15 cellular contexts compared by ENCODE assay signal in genomic region chr15:94749848-94750617, GRCh38.
DNase-seq lines count a peak whose midpoint lies in the region; ATAC-seq lines count a peak whose summit lies in the region.
"Had no signal": no experiment of that assay in that cellular context is flagged by ENCODE, and none has a peak within 500 bp of the region (broad histone marks: within the 10 kb centered on the region; RNA-seq: fewer than 3 reads in every experiment).

No MANE protein-coding gene starts in this region.

- no peak overlapping the region for H4K91ac ChIP-seq in neuronal stem cell (ENCODE audit: low read depth, low read length, poor library complexity)

- peak overlapping the region; percentile 0 for H3K27ac ChIP-seq in angular gyrus (ENCODE audit: low read depth, low read length)
- no peak overlapping the region for H3K27ac ChIP-seq in neuronal stem cell (replicated peaks; ENCODE audit: low read length)
- H3K27ac ChIP-seq: BLaER1, VCaP had no signal

- no peaks in the 10 kb centered on the region for H3K36me3 ChIP-seq in neuronal stem cell (replicated peaks in 1 of 2; ENCODE audit: control insufficient read depth in 2 of 2, insufficient read depth in 2 of 2, low read length in 2 of 2)
- H3K36me3 ChIP-seq: BLaER1 had no signal

- H3K9me3 ChIP-seq in neuronal stem cell (replicated peaks in 1 of 2; ENCODE audit: control insufficient read depth in 2 of 2, insufficient read depth in 1 of 2, low read depth in 1 of 2, low read length in 2 of 2) = no peaks in the 10 kb centered on the region

- no peaks in the 10 kb centered on the region for H3K27me3 ChIP-seq in neuronal stem cell (ENCODE audit: control insufficient read depth in 3 of 3, insufficient read depth in 3 of 3, low read depth in 1 of 3, low read length in 3 of 3)
- H3K27me3 ChIP-seq: BLaER1 had no signal

- no peak for DNase-seq in neuronal stem cell (ENCODE audit: low spot score)
- no peak for DNase-seq in C1 segment of cervical spinal cord (lab: John Stamatoyannopoulos, UW)
- no peak for DNase-seq in SW480 (ENCODE audit: low spot score)
- no peak for DNase-seq in activated CD8-positive, alpha-beta memory T cell treated with anti-CD3 and anti-CD28 coated beads, Interleukin-2, amount 50 U/mL, for 4 hours
- no peak for DNase-seq in NCI-H1436 treated with DMSO at 0.1 percent for 48 hours (lab: John Stamatoyannopoulos, UW)
- DNase-seq: activated naive CD8-positive, alpha-beta T cell treated with anti-CD3 and anti-CD28 coated beads, Interleukin-2, amount 50 U/mL, for 24 hours; activated T-cell treated with anti-CD3 and anti-CD28 coated beads for 4 hours; MV-4-11; NCI-H69; stimulated activated naive CD8-positive, alpha-beta T cell treated with anti-CD3 and anti-CD28 coated beads, Interleukin-15, amount 100 ng/mL, for 72 hours had no signal

- H4K8ac ChIP-seq in neuronal stem cell (ENCODE audit: low read depth, low read length) = no peak overlapping the region

- no peak overlapping the region for H3K4ac ChIP-seq in neuronal stem cell (ENCODE audit: low read length)

- no peak overlapping the region for H2BK12ac ChIP-seq in neuronal stem cell (ENCODE audit: low read length)

- peak; percentile 84 for ATAC-seq in GM18867 (IDR thresholded peaks at IDR 0.05; ENCODE audit: unreplicated experiment)
- peak; percentile 90 for ATAC-seq in HG02623 (IDR thresholded peaks at IDR 0.05; ENCODE audit: unreplicated experiment)
- ATAC-seq: activated naive CD8-positive, alpha-beta T cell treated with anti-CD3 and anti-CD28 coated beads, Interleukin-2, amount 50 U/mL, for 24 hours; stimulated activated naive CD8-positive, alpha-beta T cell treated with anti-CD3 and anti-CD28 coated beads, Interleukin-15, amount 100 ng/mL, for 72 hours had no signal

- no peak overlapping the region for H2BK120ac ChIP-seq in neuronal stem cell (ENCODE audit: low read depth, low read length)

- H3K9ac ChIP-seq in neuronal stem cell (ENCODE audit: low read depth, low read length, poor library complexity) = no peak overlapping the region
- H3K9ac ChIP-seq: BLaER1 had no signal

- no peak overlapping the region for H2BK5ac ChIP-seq in neuronal stem cell (ENCODE audit: low read length)

- no CpG with 5 or more reads among the region's 5 CpGs for WGBS in neuronal stem cell (ENCODE audit: extremely low coverage in 2 of 2, insufficient read length in 2 of 2, insufficient replicate concordance in 1 of 2), 2 donors

- peak overlapping the region; percentile 80 for H3K18ac ChIP-seq in neuronal stem cell (ENCODE audit: low read length)

- H3K4me1 ChIP-seq in neuronal stem cell (ENCODE audit: control insufficient read depth in 2 of 2, insufficient read depth in 1 of 2, low read depth in 1 of 2, low read length in 2 of 2) = peaks cover 16 to 29% of the 10 kb centered on the region in 2 donors
- H3K4me1 ChIP-seq: BLaER1 had no signal

- no peak overlapping the region for H3K14ac ChIP-seq in neuronal stem cell (ENCODE audit: low read length)

- no peak overlapping the region for H2BK15ac ChIP-seq in neuronal stem cell (ENCODE audit: low read length)

- H3K4me2 ChIP-seq in neuronal stem cell (ENCODE audit: insufficient read depth, low read length, poor library complexity, severe bottlenecking) = no peak overlapping the region
- H3K4me2 ChIP-seq: BLaER1 had no signal

- no peak overlapping the region for H2AK5ac ChIP-seq in neuronal stem cell (ENCODE audit: low read depth, low read length)

- H2AFZ ChIP-seq in neuronal stem cell (ENCODE audit: low read length) = no peak overlapping the region

- H3K4me3 ChIP-seq in neuronal stem cell (ENCODE audit: low read length in 2 of 2) = no peak overlapping the region
- H3K4me3 ChIP-seq: BLaER1 had no signal

- H3K79me1 ChIP-seq in neuronal stem cell (ENCODE audit: low read depth, low read length) = no peaks in the 10 kb centered on the region

- no peak overlapping the region for H3K23ac ChIP-seq in neuronal stem cell (ENCODE audit: low read depth, low read length, poor library complexity)
